In genomic region chr6:135722679-135723078, GRCh38 we compare ENCODE assay signal across 11 cellular contexts.
DNase-seq lines count a peak whose midpoint lies in the region; ATAC-seq and TF ChIP-seq lines count a peak whose summit lies in the region.
"Had no signal": no experiment of that assay in that cellular context is flagged by ENCODE, and none has a peak within 500 bp of the region (broad histone marks: within the 10 kb centered on the region; RNA-seq: fewer than 3 reads in every experiment).

No MANE protein-coding gene starts in this region.

- H3K27me3 ChIP-seq in upper lobe of right lung: no peaks in the 10 kb centered on the region

- no peak overlapping the region for H3K27ac ChIP-seq in upper lobe of right lung
- H3K27ac ChIP-seq: thoracic aorta had no signal

- no peaks in the 10 kb centered on the region for H3K4me1 ChIP-seq in upper lobe of right lung

- H3K4me3 Mint-ChIP-seq in activated naive CD4-positive, alpha-beta T cell treated with anti-CD3 and anti-CD28 coated beads for 36 hours: no peak overlapping the region
- H3K4me3 Mint-ChIP-seq: CD4-positive, alpha-beta memory T cell; memory B cell had no signal

- TF ChIP-seq CTCF in fibroblast of mammary gland (conservative IDR thresholded peaks at IDR 0.05; ENCODE audit: control insufficient read depth, insufficient read depth, low read depth, low read length): no peak
- TF ChIP-seq CTCF in upper lobe of right lung (IDR thresholded peaks at IDR 0.05): no peak

- no peak overlapping the region for H3K4me3 ChIP-seq in fibroblast of mammary gland (ENCODE audit: control insufficient read depth, low read depth, low read length)
- no peak overlapping the region for H3K4me3 ChIP-seq in upper lobe of right lung
- H3K4me3 ChIP-seq: thoracic aorta had no signal

- H3K9me3 ChIP-seq in upper lobe of right lung: no peaks in the 10 kb centered on the region

- no peak overlapping the region for H3K27ac Mint-ChIP-seq in activated naive CD4-positive, alpha-beta T cell treated with anti-CD3 and anti-CD28 coated beads for 36 hours
- H3K27ac Mint-ChIP-seq: CD4-positive, alpha-beta memory T cell; memory B cell had no signal

- peaks cover 27% of the 10 kb centered on the region for H3K9me3 Mint-ChIP-seq in activated naive CD4-positive, alpha-beta T cell treated with anti-CD3 and anti-CD28 coated beads for 36 hours

- H3K36me3 ChIP-seq in upper lobe of right lung: no peaks in the 10 kb centered on the region
- H3K36me3 ChIP-seq: thoracic aorta had no signal

- peak; percentile 14 for DNase-seq in activated naive CD4-positive, alpha-beta T cell treated with Interleukin-2 at 50 U/mL for 16 hours
- no peak for DNase-seq in activated naive CD4-positive, alpha-beta T cell treated with anti-CD3 and anti-CD28 coated beads for 36 hours
- DNase-seq in M059J (ENCODE audit: low read depth) (peak; percentile 100), fibroblast of mammary gland (ENCODE audit: low read depth) (peak; percentile 91), upper lobe of right lung (no peak), NCI-H748 (lab: John Stamatoyannopoulos, UW; ENCODE audit: unreplicated experiment) (no peak), epidermal melanocyte (ENCODE audit: insufficient read length, low spot score) (no peak)
- DNase-seq: CD4-positive, alpha-beta memory T cell had no signal

- ATAC-seq in upper lobe of right lung: peak; percentile 36
- ATAC-seq in GM19328 (IDR thresholded peaks at IDR 0.05; ENCODE audit: unreplicated experiment): no peak

- no peaks in the 10 kb centered on the region for H3K36me3 Mint-ChIP-seq in activated naive CD4-positive, alpha-beta T cell treated with anti-CD3 and anti-CD28 coated beads for 36 hours (ENCODE audit: low read depth)

- CTCF ChIA-PET in activated naive CD4-positive, alpha-beta T cell treated with anti-CD3 and anti-CD28 coated beads for 36 hours (lab: Charles Lee): interaction anchor here (0.5 to 1.1 kb wide), 2 partner anchors 19 to 187 kb away, joined by 3 to 4 read pairs; no protein-coding TSS in a partner anchor

- H3K27me3 Mint-ChIP-seq in activated naive CD4-positive, alpha-beta T cell treated with anti-CD3 and anti-CD28 coated beads for 36 hours (ENCODE audit: low read depth): no peaks in the 10 kb centered on the region
- H3K27me3 Mint-ChIP-seq: CD4-positive, alpha-beta memory T cell; memory B cell had no signal

- H3K4me1 Mint-ChIP-seq in activated naive CD4-positive, alpha-beta T cell treated with anti-CD3 and anti-CD28 coated beads for 36 hours (ENCODE audit: low read depth): peaks cover 6% of the 10 kb centered on the region
- H3K4me1 Mint-ChIP-seq: memory B cell had no signal

- intact Hi-C loops in activated naive CD4-positive, alpha-beta T cell treated with anti-CD3 and anti-CD28 coated beads for 36 hours (cut with micrococcal nuclease): no loop called here
- intact Hi-C loops in upper lobe of right lung (cut with DNase I): no loop called here

Comparison
In these comparisons a context has a peak if more than half of its experiments do, and no peak if none do; other contexts are left out.
1. DNase-seq: peak in activated naive CD4-positive, alpha-beta T cell treated with Interleukin-2 at 50 U/mL for 16 hours (single experiment), M059J (single experiment) and fibroblast of mammary gland (single experiment); none in activated naive CD4-positive, alpha-beta T cell treated with anti-CD3 and anti-CD28 coated beads for 36 hours (single experiment), upper lobe of right lung (single experiment), NCI-H748 (single experiment) and epidermal melanocyte (single experiment).